In the genomic region with DNA sequence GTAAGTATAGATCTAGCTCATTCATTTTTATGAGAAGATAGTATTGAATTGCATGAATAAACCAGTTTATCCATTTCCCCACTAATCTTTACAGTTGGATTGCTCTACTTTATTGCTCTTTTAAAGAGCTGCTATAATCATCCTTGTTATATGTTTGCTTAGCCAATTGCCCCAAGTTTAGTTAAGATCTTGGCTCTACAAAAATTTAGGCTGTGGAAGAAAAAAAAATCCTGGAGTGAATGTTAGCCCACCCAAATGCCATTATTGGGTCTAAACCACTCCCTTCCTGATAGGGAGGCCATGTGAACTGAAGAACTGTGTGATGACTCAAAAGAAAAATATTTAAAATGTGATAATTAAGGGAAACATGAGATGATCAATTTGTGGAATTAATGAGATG, we compare ENCODE assay signal across 1 cellular context.
A peak's percentile ranks its signal among the peaks of the same experiment; 100 is the strongest.
TF ChIP-seq lines count a peak whose summit lies in the region.

No MANE protein-coding gene starts in this region.

TF ChIP-seq in HEK293, 187 proteins besides CTCF, POLR2A, EP300 and RAD21 (continued from another document and continues in another):
- TF ChIP-seq ZBTB17 (tag by site-specific recombination; IDR thresholded peaks at IDR 0.05) (0 out of 2 replicates have a peak, but pooled peaks have one; percentile 31), KLF7 (tag by site-specific recombination; IDR thresholded peaks at IDR 0.05; ENCODE audit: borderline replicate concordance) (no peak), ZEB2 (tag by site-specific recombination; IDR thresholded peaks at IDR 0.05) (peak; percentile 53; the same call in 1 of the 2 replicates), ZNF239 (tag by site-specific recombination; IDR thresholded peaks at IDR 0.05) (no peak), ZBTB48 (tag by site-specific recombination; IDR thresholded peaks at IDR 0.05) (no peak), ZNF571 (tag by site-specific recombination; IDR thresholded peaks at IDR 0.05) (no peak), ZNF664 (tag by site-specific recombination; IDR thresholded peaks at IDR 0.05) (peak; percentile 84), ZNF23 (tag by site-specific recombination; IDR thresholded peaks at IDR 0.05; ENCODE audit: borderline replicate concordance) (no peak), ZNF670 (tag by site-specific recombination; IDR thresholded peaks at IDR 0.05; ENCODE audit: low read depth) (no peak), WT1 (tag by site-specific recombination; IDR thresholded peaks at IDR 0.05) (peak; percentile 45; the same call in 1 of the 2 replicates), ZNF426 (tag by site-specific recombination; IDR thresholded peaks at IDR 0.05) (no peak), ZNF701 (tag by site-specific recombination; IDR thresholded peaks at IDR 0.05) (no peak), ZNF530 (tag by site-specific recombination; IDR thresholded peaks at IDR 0.05; ENCODE audit: low read depth) (no peak), TCF7L2 (IDR thresholded peaks at IDR 0.05; ENCODE audit: borderline replicate concordance, low read depth, low read length) (no peak), ZNF292 (tag by site-specific recombination; IDR thresholded peaks at IDR 0.05; ENCODE audit: borderline replicate concordance, low read depth) (no peak), SP7 (tag by site-specific recombination; IDR thresholded peaks at IDR 0.05) (peak; percentile 61; the same call in 1 of the 2 replicates), ZSCAN16 (tag by site-specific recombination; IDR thresholded peaks at IDR 0.05) (no peak), ZNF555 (tag by site-specific recombination; conservative IDR thresholded peaks at IDR 0.05) (no peak), IKZF3 (tag by site-specific recombination; IDR thresholded peaks at IDR 0.05) (0 out of 2 replicates have a peak, but pooled peaks have one; percentile 22), ZNF843 (tag by site-specific recombination; IDR thresholded peaks at IDR 0.05) (peak; percentile 66), ZNF223 (tag by site-specific recombination; IDR thresholded peaks at IDR 0.05) (no peak), GFI1B (tag by site-specific recombination; IDR thresholded peaks at IDR 0.05) (no peak), FEZF1 (tag by site-specific recombination; IDR thresholded peaks at IDR 0.05) (peak; percentile 86), MEIS1 (CRISPR knock-in tag; IDR thresholded peaks at IDR 0.05; ENCODE audit: borderline replicate concordance) (no peak), ZNF350 (tag by site-specific recombination; IDR thresholded peaks at IDR 0.05) (no peak), ZNF776 (tag by site-specific recombination; IDR thresholded peaks at IDR 0.05; ENCODE audit: borderline replicate concordance) (no peak), TRIM28 (IDR thresholded peaks at IDR 0.05; ENCODE audit: borderline replicate concordance, low read length) (no peak), ZNF366 (tag by site-specific recombination; conservative IDR thresholded peaks at IDR 0.05) (peak; percentile 62), ZNF830 (tag by site-specific recombination; IDR thresholded peaks at IDR 0.05; ENCODE audit: low read depth) (no peak), ZXDB (tag by site-specific recombination; IDR thresholded peaks at IDR 0.05) (peak; percentile 48; the same call in 1 of the 2 replicates), ZNF629 (tag by site-specific recombination; IDR thresholded peaks at IDR 0.05) (0 out of 2 replicates have a peak, but pooled peaks have one; percentile 31), ZNF174 (tag by site-specific recombination; IDR thresholded peaks at IDR 0.05) (no peak)
- TF ChIP-seq, protein P1, sequence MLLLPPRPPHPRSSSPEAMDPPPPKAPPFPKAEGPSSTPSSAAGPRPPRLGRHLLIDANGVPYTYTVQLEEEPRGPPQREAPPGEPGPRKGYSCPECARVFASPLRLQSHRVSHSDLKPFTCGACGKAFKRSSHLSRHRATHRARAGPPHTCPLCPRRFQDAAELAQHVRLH (tag by site-specific recombination; IDR thresholded peaks at IDR 0.05) = 0 out of 2 replicates have a peak, but pooled peaks have one; percentile 15
- TF ChIP-seq, protein P2, sequence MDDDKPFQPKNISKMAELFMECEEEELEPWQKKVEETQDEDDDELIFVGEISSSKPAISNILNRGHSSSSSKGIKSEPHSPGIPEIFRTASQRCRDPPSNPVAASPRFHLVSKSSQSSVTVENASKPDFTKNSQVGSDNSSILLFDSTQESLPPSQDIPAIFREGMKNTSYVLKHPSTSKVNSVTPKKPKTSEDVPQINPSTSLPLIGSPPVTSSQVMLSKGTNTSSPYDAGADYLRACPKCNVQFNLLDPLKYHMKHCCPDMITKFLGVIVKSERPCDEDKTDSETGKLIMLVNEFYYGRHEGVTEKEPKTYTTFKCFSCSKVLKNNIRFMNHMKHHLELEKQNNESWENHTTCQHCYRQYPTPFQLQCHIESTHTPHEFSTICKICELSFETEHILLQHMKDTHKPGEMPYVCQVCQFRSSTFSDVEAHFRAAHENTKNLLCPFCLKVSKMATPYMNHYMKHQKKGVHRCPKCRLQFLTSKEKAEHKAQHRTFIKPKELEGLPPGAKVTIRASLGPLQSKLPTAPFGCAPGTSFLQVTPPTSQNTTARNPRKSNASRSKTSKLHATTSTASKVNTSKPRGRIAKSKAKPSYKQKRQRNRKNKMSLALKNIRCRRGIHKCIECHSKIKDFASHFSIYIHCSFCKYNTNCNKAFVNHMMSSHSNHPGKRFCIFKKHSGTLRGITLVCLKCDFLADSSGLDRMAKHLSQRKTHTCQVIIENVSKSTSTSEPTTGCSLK (tag by site-specific recombination; IDR thresholded peaks at IDR 0.05) = no peak
- TF ChIP-seq, protein P3, sequence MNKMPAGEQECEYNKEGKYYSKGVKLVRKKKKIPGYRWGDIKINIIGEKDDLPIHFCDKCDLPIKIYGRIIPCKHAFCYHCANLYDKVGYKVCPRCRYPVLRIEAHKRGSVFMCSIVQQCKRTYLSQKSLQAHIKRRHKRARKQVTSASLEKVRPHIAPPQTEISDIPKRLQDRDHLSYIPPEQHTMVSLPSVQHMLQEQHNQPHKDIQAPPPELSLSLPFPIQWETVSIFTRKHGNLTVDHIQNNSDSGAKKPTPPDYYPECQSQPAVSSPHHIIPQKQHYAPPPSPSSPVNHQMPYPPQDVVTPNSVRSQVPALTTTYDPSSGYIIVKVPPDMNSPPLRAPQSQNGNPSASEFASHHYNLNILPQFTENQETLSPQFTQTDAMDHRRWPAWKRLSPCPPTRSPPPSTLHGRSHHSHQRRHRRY (tag by site-specific recombination; IDR thresholded peaks at IDR 0.05) = no peak
- TF ChIP-seq, protein P4, sequence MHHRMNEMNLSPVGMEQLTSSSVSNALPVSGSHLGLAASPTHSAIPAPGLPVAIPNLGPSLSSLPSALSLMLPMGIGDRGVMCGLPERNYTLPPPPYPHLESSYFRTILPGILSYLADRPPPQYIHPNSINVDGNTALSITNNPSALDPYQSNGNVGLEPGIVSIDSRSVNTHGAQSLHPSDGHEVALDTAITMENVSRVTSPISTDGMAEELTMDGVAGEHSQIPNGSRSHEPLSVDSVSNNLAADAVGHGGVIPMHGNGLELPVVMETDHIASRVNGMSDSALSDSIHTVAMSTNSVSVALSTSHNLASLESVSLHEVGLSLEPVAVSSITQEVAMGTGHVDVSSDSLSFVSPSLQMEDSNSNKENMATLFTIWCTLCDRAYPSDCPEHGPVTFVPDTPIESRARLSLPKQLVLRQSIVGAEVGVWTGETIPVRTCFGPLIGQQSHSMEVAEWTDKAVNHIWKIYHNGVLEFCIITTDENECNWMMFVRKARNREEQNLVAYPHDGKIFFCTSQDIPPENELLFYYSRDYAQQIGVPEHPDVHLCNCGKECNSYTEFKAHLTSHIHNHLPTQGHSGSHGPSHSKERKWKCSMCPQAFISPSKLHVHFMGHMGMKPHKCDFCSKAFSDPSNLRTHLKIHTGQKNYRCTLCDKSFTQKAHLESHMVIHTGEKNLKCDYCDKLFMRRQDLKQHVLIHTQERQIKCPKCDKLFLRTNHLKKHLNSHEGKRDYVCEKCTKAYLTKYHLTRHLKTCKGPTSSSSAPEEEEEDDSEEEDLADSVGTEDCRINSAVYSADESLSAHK (tag by site-specific recombination; IDR thresholded peaks at IDR 0.05) = 0 out of 2 replicates have a peak, but pooled peaks have one; percentile 25
- TF ChIP-seq, protein P5, sequence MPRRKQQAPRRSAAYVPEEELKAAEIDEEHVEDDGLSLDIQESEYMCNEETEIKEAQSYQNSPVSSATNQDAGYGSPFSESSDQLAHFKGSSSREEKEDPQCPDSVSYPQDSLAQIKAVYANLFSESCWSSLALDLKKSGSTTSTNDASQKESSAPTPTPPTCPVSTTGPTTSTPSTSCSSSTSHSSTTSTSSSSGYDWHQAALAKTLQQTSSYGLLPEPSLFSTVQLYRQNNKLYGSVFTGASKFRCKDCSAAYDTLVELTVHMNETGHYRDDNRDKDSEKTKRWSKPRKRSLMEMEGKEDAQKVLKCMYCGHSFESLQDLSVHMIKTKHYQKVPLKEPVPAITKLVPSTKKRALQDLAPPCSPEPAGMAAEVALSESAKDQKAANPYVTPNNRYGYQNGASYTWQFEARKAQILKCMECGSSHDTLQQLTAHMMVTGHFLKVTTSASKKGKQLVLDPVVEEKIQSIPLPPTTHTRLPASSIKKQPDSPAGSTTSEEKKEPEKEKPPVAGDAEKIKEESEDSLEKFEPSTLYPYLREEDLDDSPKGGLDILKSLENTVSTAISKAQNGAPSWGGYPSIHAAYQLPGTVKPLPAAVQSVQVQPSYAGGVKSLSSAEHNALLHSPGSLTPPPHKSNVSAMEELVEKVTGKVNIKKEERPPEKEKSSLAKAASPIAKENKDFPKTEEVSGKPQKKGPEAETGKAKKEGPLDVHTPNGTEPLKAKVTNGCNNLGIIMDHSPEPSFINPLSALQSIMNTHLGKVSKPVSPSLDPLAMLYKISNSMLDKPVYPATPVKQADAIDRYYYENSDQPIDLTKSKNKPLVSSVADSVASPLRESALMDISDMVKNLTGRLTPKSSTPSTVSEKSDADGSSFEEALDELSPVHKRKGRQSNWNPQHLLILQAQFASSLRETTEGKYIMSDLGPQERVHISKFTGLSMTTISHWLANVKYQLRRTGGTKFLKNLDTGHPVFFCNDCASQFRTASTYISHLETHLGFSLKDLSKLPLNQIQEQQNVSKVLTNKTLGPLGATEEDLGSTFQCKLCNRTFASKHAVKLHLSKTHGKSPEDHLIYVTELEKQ (tag by site-specific recombination; IDR thresholded peaks at IDR 0.05; ENCODE audit: borderline replicate concordance) = 0 out of 2 replicates have a peak, but pooled peaks have one; percentile 27
- TF ChIP-seq, protein P6, sequence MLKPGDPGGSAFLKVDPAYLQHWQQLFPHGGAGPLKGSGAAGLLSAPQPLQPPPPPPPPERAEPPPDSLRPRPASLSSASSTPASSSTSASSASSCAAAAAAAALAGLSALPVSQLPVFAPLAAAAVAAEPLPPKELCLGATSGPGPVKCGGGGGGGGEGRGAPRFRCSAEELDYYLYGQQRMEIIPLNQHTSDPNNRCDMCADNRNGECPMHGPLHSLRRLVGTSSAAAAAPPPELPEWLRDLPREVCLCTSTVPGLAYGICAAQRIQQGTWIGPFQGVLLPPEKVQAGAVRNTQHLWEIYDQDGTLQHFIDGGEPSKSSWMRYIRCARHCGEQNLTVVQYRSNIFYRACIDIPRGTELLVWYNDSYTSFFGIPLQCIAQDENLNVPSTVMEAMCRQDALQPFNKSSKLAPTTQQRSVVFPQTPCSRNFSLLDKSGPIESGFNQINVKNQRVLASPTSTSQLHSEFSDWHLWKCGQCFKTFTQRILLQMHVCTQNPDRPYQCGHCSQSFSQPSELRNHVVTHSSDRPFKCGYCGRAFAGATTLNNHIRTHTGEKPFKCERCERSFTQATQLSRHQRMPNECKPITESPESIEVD (tag by site-specific recombination; IDR thresholded peaks at IDR 0.05) = peak; percentile 89
- TF ChIP-seq, protein P7, sequence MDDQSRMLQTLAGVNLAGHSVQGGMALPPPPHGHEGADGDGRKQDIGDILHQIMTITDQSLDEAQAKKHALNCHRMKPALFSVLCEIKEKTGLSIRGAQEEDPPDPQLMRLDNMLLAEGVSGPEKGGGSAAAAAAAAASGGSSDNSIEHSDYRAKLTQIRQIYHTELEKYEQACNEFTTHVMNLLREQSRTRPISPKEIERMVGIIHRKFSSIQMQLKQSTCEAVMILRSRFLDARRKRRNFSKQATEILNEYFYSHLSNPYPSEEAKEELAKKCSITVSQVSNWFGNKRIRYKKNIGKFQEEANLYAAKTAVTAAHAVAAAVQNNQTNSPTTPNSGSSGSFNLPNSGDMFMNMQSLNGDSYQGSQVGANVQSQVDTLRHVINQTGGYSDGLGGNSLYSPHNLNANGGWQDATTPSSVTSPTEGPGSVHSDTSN (CRISPR knock-in tag; IDR thresholded peaks at IDR 0.05) = no peak
- TF ChIP-seq, protein P8, sequence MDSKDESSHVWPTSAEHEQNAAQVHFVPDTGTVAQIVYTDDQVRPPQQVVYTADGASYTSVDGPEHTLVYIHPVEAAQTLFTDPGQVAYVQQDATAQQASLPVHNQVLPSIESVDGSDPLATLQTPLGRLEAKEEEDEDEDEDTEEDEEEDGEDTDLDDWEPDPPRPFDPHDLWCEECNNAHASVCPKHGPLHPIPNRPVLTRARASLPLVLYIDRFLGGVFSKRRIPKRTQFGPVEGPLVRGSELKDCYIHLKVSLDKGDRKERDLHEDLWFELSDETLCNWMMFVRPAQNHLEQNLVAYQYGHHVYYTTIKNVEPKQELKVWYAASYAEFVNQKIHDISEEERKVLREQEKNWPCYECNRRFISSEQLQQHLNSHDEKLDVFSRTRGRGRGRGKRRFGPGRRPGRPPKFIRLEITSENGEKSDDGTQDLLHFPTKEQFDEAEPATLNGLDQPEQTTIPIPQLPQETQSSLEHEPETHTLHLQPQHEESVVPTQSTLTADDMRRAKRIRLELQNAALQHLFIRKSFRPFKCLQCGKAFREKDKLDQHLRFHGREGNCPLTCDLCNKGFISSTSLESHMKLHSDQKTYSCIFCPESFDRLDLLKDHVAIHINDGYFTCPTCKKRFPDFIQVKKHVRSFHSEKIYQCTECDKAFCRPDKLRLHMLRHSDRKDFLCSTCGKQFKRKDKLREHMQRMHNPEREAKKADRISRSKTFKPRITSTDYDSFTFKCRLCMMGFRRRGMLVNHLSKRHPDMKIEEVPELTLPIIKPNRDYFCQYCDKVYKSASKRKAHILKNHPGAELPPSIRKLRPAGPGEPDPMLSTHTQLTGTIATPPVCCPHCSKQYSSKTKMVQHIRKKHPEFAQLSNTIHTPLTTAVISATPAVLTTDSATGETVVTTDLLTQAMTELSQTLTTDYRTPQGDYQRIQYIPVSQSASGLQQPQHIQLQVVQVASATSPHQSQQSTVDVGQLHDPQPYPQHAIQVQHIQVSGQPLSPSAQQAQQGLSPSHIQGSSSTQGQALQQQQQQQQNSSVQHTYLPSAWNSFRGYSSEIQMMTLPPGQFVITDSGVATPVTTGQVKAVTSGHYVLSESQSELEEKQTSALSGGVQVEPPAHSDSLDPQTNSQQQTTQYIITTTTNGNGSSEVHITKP (tag by site-specific recombination; IDR thresholded peaks at IDR 0.05) = peak; percentile 76
- TF ChIP-seq, protein P9, sequence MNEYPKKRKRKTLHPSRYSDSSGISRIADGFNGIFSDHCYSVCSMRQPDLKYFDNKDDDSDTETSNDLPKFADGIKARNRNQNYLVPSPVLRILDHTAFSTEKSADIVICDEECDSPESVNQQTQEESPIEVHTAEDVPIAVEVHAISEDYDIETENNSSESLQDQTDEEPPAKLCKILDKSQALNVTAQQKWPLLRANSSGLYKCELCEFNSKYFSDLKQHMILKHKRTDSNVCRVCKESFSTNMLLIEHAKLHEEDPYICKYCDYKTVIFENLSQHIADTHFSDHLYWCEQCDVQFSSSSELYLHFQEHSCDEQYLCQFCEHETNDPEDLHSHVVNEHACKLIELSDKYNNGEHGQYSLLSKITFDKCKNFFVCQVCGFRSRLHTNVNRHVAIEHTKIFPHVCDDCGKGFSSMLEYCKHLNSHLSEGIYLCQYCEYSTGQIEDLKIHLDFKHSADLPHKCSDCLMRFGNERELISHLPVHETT (tag by site-specific recombination; IDR thresholded peaks at IDR 0.05) = no peak
